In the genomic region with DNA sequence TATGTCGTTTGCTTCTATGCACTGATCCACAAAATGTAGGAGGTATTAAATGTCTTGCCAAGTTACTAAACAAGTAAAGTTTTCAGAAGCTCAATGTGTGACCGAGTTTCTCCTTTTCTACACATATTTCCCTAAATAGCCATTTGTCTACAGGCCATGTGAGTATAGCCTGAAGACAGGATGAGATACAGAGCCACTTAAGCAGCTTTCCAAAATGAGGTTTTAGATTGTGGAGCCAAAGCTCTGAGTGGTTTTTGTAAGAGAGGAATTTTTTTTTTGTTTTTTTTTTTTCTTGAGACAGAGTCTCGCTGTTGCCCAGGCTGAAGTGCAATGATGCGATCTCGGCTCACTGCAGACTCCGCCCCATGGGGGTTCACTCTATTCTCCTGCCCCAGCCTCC, we compare ENCODE assay signal across 5 cellular contexts.
DNase-seq lines count a peak whose midpoint lies in the region; FAIRE-seq and TF ChIP-seq lines count a peak whose summit lies in the region.
"Not testable (repeated sequence)": the region's sequence is repeated elsewhere in the genome, so short reads cannot be mapped to it uniquely, and the experiment has no call there.

No MANE protein-coding gene starts in this region.

- not testable (repeated sequence) for H3K27me3 ChIP-seq in astrocyte (ENCODE audit: insufficient read depth, low read length); H1 (replicated peaks in 1 of 4; ENCODE audit: control insufficient read depth in 3 of 4, extremely low read depth in 1 of 4, insufficient read depth in 3 of 4, low read length in 3 of 4); keratinocyte (ENCODE audit: control insufficient read depth, extremely low read depth, insufficient read depth, low read length)

- H2AFZ ChIP-seq in astrocyte (ENCODE audit: low read depth, low read length); H1 (ENCODE audit: low read length); keratinocyte (ENCODE audit: control insufficient read depth, low read length): not testable (repeated sequence)

- H2BK12ac ChIP-seq in H1 (ENCODE audit: low read depth, low read length) = not testable (repeated sequence)

- H3K79me1 ChIP-seq in H1 (ENCODE audit: low read depth, low read length) = not testable (repeated sequence)

- H3K27ac Mint-ChIP-seq in astrocyte (ENCODE audit: unreplicated experiment) = not testable (repeated sequence)

- H2AK5ac ChIP-seq in H1 (ENCODE audit: low read depth, low read length) = not testable (repeated sequence)

- H3K23ac ChIP-seq in H1 (ENCODE audit: insufficient read length) = not testable (repeated sequence)

- not testable (repeated sequence) for H2BK15ac ChIP-seq in H1 (ENCODE audit: low read length)

- not testable (repeated sequence) for H3K4me3 ChIP-seq in astrocyte (ENCODE audit: insufficient read depth, low read depth, low read length); H1 (ENCODE audit: extremely low read depth in 1 of 4, insufficient read depth in 2 of 4, low read depth in 3 of 4, low read length in 4 of 4); keratinocyte (ENCODE audit: control insufficient read depth in 2 of 3, extremely low read depth in 1 of 3, insufficient read depth in 2 of 3, low read depth in 1 of 3, low read length in 3 of 3)

- not testable (repeated sequence) for H2BK120ac ChIP-seq in H1 (replicated peaks; ENCODE audit: low read depth, low read length)

- not testable (repeated sequence) for H3K18ac ChIP-seq in H1 (ENCODE audit: extremely low read depth, low read length)

- not testable (repeated sequence) for H3K14ac ChIP-seq in H1 (ENCODE audit: insufficient read length)

- H2BK5ac ChIP-seq in H1 (ENCODE audit: low read depth, low read length) = not testable (repeated sequence)

- H2BK20ac ChIP-seq in H1 (ENCODE audit: low read length) = not testable (repeated sequence)

- not testable (repeated sequence) for H3K4ac ChIP-seq in H1 (replicated peaks; ENCODE audit: insufficient read length, low read depth, low read length)

- not testable (repeated sequence) for H3K23me2 ChIP-seq in H1 (ENCODE audit: low read depth, low read length)

- TF ChIP-seq POLR2A in H54 (IDR thresholded peaks at IDR 0.05; ENCODE audit: low read depth, low read length); H1 (IDR thresholded peaks at IDR 0.05; ENCODE audit: control extremely low read depth in 1 of 2, low read depth in 2 of 2, low read length in 2 of 2): not testable (repeated sequence)

- not testable (repeated sequence) for H3K4me1 ChIP-seq in astrocyte (ENCODE audit: insufficient read depth, low read length); H1 (replicated peaks in 1 of 4; ENCODE audit: control insufficient read depth in 3 of 4, insufficient read depth in 4 of 4, low read length in 3 of 4); keratinocyte (ENCODE audit: control insufficient read depth, extremely low read depth, insufficient read depth, low read length)

- not testable (repeated sequence) for H4K91ac ChIP-seq in H1 (replicated peaks; ENCODE audit: insufficient read length, low read length)

- not testable (repeated sequence) for DNase-seq in H54 (ENCODE audit: insufficient read length, low spot score); astrocyte (ENCODE audit: low read depth); H1 (ENCODE audit: low read depth in 1 of 2, low spot score in 2 of 2); keratinocyte (ENCODE audit: low read depth, low spot score)
- DNase-seq in middle frontal gyrus (ENCODE audit: extremely low spot score, low spot score) = peak; percentile 2

- dilution Hi-C loops in keratinocyte (cut with MboI; ENCODE audit: extremely low pct_ligation_motif_present, low sequenced_read_pairs) = not testable (repeated sequence)

- H4K8ac ChIP-seq in H1 (ENCODE audit: extremely low read depth, insufficient read depth, low read length) = not testable (repeated sequence)

- H4K5ac ChIP-seq in H1 (ENCODE audit: insufficient read length, low read depth, low read length) = not testable (repeated sequence)

- H3K9me3 ChIP-seq in astrocyte (ENCODE audit: insufficient read depth, low read depth, low read length); H1 (ENCODE audit: insufficient read depth in 2 of 2, low read depth in 1 of 2, low read length in 1 of 2); keratinocyte (ENCODE audit: control insufficient read depth, low read depth, low read length): not testable (repeated sequence)

- not testable (repeated sequence) for H3K36me3 Mint-ChIP-seq in astrocyte (ENCODE audit: low read depth, unreplicated experiment)

- H3K79me2 ChIP-seq in astrocyte (ENCODE audit: insufficient read depth, low read length); H1 (ENCODE audit: control insufficient read depth in 1 of 2, insufficient read depth in 2 of 2, low read length in 2 of 2); keratinocyte (ENCODE audit: control insufficient read depth, insufficient read depth, low read length): not testable (repeated sequence)

- not testable (repeated sequence) for H3K9me3 Mint-ChIP-seq in astrocyte (ENCODE audit: unreplicated experiment)

- CTCF ChIA-PET in H1 (lab: Charles Lee; ENCODE audit: partially characterized antibody) = not testable (repeated sequence)

- not testable (repeated sequence) for H3K36me3 ChIP-seq in astrocyte (ENCODE audit: insufficient read depth, low read length); H1 (ENCODE audit: control insufficient read depth in 2 of 4, insufficient read depth in 4 of 4, low read length in 3 of 4); keratinocyte (ENCODE audit: control insufficient read depth in 2 of 2, extremely low read depth in 1 of 2, insufficient read depth in 2 of 2, low read length in 2 of 2)

- H4K20me1 ChIP-seq in astrocyte (ENCODE audit: insufficient read depth, low read length); H1 (replicated peaks in 1 of 2; ENCODE audit: control insufficient read depth in 1 of 2, insufficient read depth in 2 of 2, low read length in 2 of 2); keratinocyte (ENCODE audit: control insufficient read depth, extremely low read depth, insufficient read depth, low read length): not testable (repeated sequence)

- H3K27ac ChIP-seq in astrocyte (ENCODE audit: low read depth, low read length); H1 (ENCODE audit: low read depth, low read length); keratinocyte (ENCODE audit: control insufficient read depth, insufficient read depth, low read length): not testable (repeated sequence)

- not testable (repeated sequence) for H3K9me1 ChIP-seq in keratinocyte (ENCODE audit: control insufficient read depth, extremely low read depth, insufficient read depth, low read length)

- TF ChIP-seq EP300 in H1 (IDR thresholded peaks at IDR 0.05; ENCODE audit: borderline replicate concordance in 1 of 2, low read depth in 2 of 2, low read length in 2 of 2) = not testable (repeated sequence)

- WGBS in H1 (ENCODE audit: extremely low coverage in 1 of 2, insufficient coverage in 1 of 2, insufficient read length in 1 of 2, insufficient replicate concordance in 2 of 2, low coverage in 1 of 2, low lambda C conversion rate in 2 of 2, missing lambda C conversion rate in 1 of 2), 2 experiments = 93% methylated on average over 2 of the region's 6 CpGs; no CpG with 5 or more reads in 1 of the 2 experiments

- TF ChIP-seq RAD21 in H1 (IDR thresholded peaks at IDR 0.05 in 1 of 2, conservative IDR thresholded peaks at IDR 0.05 in 1 of 2; ENCODE audit: low read depth in 2 of 2, low read length in 2 of 2) = not testable (repeated sequence)

- H3K4me1 Mint-ChIP-seq in astrocyte (ENCODE audit: low read depth, unreplicated experiment) = not testable (repeated sequence)

- not testable (repeated sequence) for H3K4me2 ChIP-seq in astrocyte (ENCODE audit: low read length); H1 (ENCODE audit: insufficient read depth in 1 of 2, low read depth in 2 of 2, low read length in 2 of 2); keratinocyte (ENCODE audit: control insufficient read depth, extremely low read depth, insufficient read depth, low read depth, low read length)

- POLR2A ChIA-PET in H1 (lab: Charles Lee; ENCODE audit: partially characterized antibody) = not testable (repeated sequence)

- not testable (repeated sequence) for H3K4me3 Mint-ChIP-seq in astrocyte (ENCODE audit: unreplicated experiment)

- not testable (repeated sequence) for TF ChIP-seq CTCF in astrocyte (IDR thresholded peaks at IDR 0.05; ENCODE audit: insufficient read depth, low read depth, low read length); H1 (IDR thresholded peaks at IDR 0.05; ENCODE audit: control extremely low read depth in 1 of 3, insufficient read depth in 1 of 3, low read depth in 1 of 3, low read length in 3 of 3); keratinocyte (optimal IDR thresholded peaks at IDR 0.05 in 1 of 3, IDR thresholded peaks at IDR 0.05 in 1 of 3, conservative IDR thresholded peaks at IDR 0.05 in 1 of 3; ENCODE audit: extremely low read depth in 1 of 3, insufficient read depth in 2 of 3, low read length in 3 of 3)

- H3K27me3 Mint-ChIP-seq in astrocyte (ENCODE audit: low read depth, unreplicated experiment) = not testable (repeated sequence)

- FAIRE-seq in H54 (lab: Jason Lieb, UNC) (peak; percentile 23), astrocyte (lab: Jason Lieb, UNC) (peak; percentile 80), H1 (lab: Jason Lieb, UNC) (peak; percentile 7), keratinocyte (lab: Jason Lieb, UNC) (peak; percentile 29)

- not testable (repeated sequence) for H3K9ac ChIP-seq in astrocyte (ENCODE audit: low read length); H1 (replicated peaks in 1 of 4; ENCODE audit: extremely low read depth in 1 of 4, low read depth in 3 of 4, low read length in 3 of 4); keratinocyte (ENCODE audit: control insufficient read depth, extremely low read depth, insufficient read depth, low read length)

- not testable (repeated sequence) for H3K56ac ChIP-seq in H1 (replicated peaks; ENCODE audit: insufficient read length, low read depth, low read length)
